In genomic region chr6:163066200-163066599, GRCh38 we compare ENCODE assay signal across 37 cellular contexts.
"Had no signal": no experiment of that assay in that cellular context is flagged by ENCODE, and none has a peak within 500 bp of the region (broad histone marks: within the 10 kb centered on the region; RNA-seq: fewer than 3 reads in every experiment).

No MANE protein-coding gene starts in this region.

- ATAC-seq: activated naive CD4-positive, alpha-beta T cell treated with anti-CD3 and anti-CD28 coated beads, Interleukin-2, amount 50 U/mL, for 72 hours; activated naive CD8-positive, alpha-beta T cell treated with anti-CD3 and anti-CD28 coated beads, Interleukin-2, amount 50 U/mL, for 24 hours; activated T-cell treated with anti-CD3 and anti-CD28 coated beads, Interleukin-2, amount 50 U/mL, for 4 hours; activated T-cell treated with anti-CD3 and anti-CD28 coated beads, Interleukin-2, amount 50 U/mL, for 72 hours; activated T-helper 17 cell treated with anti-CD3 and anti-CD28 coated beads, Interleukin-2, amount 50 U/mL, for 72 hours; body of pancreas had no signal

- H3K4me1 ChIP-seq: adrenal gland, ascending aorta, body of pancreas, breast epithelium had no signal

- H3K27ac ChIP-seq: adrenal gland, ascending aorta, body of pancreas, brain microvascular endothelial cell, breast epithelium, cardiac muscle cell had no signal

- DNase-seq: activated effector memory CD4-positive, alpha-beta T cell treated with anti-CD3 and anti-CD28 coated beads, Interleukin-2, amount 50 U/mL, for 16 hours; activated effector memory CD4-positive, alpha-beta T cell treated with Interleukin-2 at 50 U/mL for 16 hours; activated gamma-delta T cell; activated gamma-delta T cell treated with Interleukin-2 at 50 U/mL for 16 hours; activated naive CD4-positive, alpha-beta T cell; activated naive CD4-positive, alpha-beta T cell treated with anti-CD3 and anti-CD28 coated beads for 36 hours; activated naive CD4-positive, alpha-beta T cell treated with anti-CD3 and anti-CD28 coated beads, Interleukin-2, amount 10 ng/mL, durations not matched to agents 7 days and 5 days; activated naive CD4-positive, alpha-beta T cell treated with anti-CD3 and anti-CD28 coated beads, Interleukin-2, amount 50 U/mL, for 16 hours; activated naive CD4-positive, alpha-beta T cell treated with Interleukin-2 at 50 U/mL for 16 hours; activated naive CD8-positive, alpha-beta T cell treated with anti-CD3 and anti-CD28 coated beads for 36 hours; activated naive CD8-positive, alpha-beta T cell treated with anti-CD3 and anti-CD28 coated beads, Interleukin-2, amount 10 ng/mL, durations not matched to agents 7 days and 5 days; activated naive CD8-positive, alpha-beta T cell treated with anti-CD3 and anti-CD28 coated beads, Interleukin-2, amount 50 U/mL, for 24 hours; activated T-cell treated with anti-CD3 and anti-CD28 coated beads, Interleukin-2, amount 50 U/mL, for 24 hours; activated T-cell treated with anti-CD3 and anti-CD28 coated beads, Interleukin-2, amount 50 U/mL, for 4 hours; activated T-cell treated with anti-CD3 and anti-CD28 coated beads, Interleukin-2, amount 50 U/mL, for 48 hours; activated T-cell treated with anti-CD3 and anti-CD28 coated beads, Interleukin-2, amount 50 U/mL, for 72 hours; adrenal gland; amniotic stem cell; amygdala; anterior cingulate cortex; aorta; body of pancreas; brain microvascular endothelial cell; caudate nucleus; central memory CD4-positive, alpha-beta T cell; cerebellar nuclear complex had no signal

- H3K4me1 Mint-ChIP-seq: activated naive CD4-positive, alpha-beta T cell treated with anti-CD3 and anti-CD28 coated beads, Interleukin-2, amount 10 ng/mL, durations not matched to agents 7 days and 5 days; activated naive CD4-positive, alpha-beta T cell treated with anti-CD3 and anti-CD28 coated beads, Interleukin-2, amount 50 U/mL, for 24 hours; activated naive CD8-positive, alpha-beta T cell treated with anti-CD3 and anti-CD28 coated beads for 36 hours; activated naive CD8-positive, alpha-beta T cell treated with anti-CD3 and anti-CD28 coated beads, Interleukin-2, amount 10 ng/mL, durations not matched to agents 7 days and 5 days; activated naive CD8-positive, alpha-beta T cell treated with anti-CD3 and anti-CD28 coated beads, Interleukin-2, amount 50 U/mL, for 24 hours; activated T-helper 17 cell treated with anti-CD3 and anti-CD28 coated beads, Interleukin-2, amount 50 U/mL, for 72 hours; central memory CD8-positive, alpha-beta T cell had no signal

- H3K36me3 ChIP-seq: adrenal gland, ascending aorta, brain microvascular endothelial cell, breast epithelium, cardiac muscle cell had no signal

- H3K27ac Mint-ChIP-seq: activated naive CD4-positive, alpha-beta T cell treated with anti-CD3 and anti-CD28 coated beads for 36 hours; activated naive CD4-positive, alpha-beta T cell treated with anti-CD3 and anti-CD28 coated beads, Interleukin-2, amount 10 ng/mL, durations not matched to agents 7 days and 5 days; activated naive CD4-positive, alpha-beta T cell treated with anti-CD3 and anti-CD28 coated beads, Interleukin-2, amount 50 U/mL, for 24 hours; activated naive CD4-positive, alpha-beta T cell treated with anti-CD3 and anti-CD28 coated beads, Interleukin-2, amount 50 U/mL, for 72 hours; activated naive CD8-positive, alpha-beta T cell; activated naive CD8-positive, alpha-beta T cell treated with anti-CD3 and anti-CD28 coated beads for 36 hours; activated naive CD8-positive, alpha-beta T cell treated with anti-CD3 and anti-CD28 coated beads, Interleukin-2, amount 10 ng/mL, durations not matched to agents 7 days and 5 days; activated naive CD8-positive, alpha-beta T cell treated with anti-CD3 and anti-CD28 coated beads, Interleukin-2, amount 50 U/mL, for 24 hours; activated T-cell treated with anti-CD3 and anti-CD28 coated beads, Interleukin-2, amount 50 U/mL, for 24 hours; activated T-helper 1 cell treated with anti-CD3 and anti-CD28 coated beads, Interleukin-12 subunit alpha, Interleukin-12 subunit beta, Interleukin-2, Interleukin-4 antibody, amounts not matched to agents 30 ng/mL and 10 ng/mL and 1 ng/mL, durations not matched to agents 14 hours and 24 hours and 36 hours; activated T-helper 17 cell treated with anti-CD3 and anti-CD28 coated beads, Interleukin-2, amount 50 U/mL, for 72 hours; activated T-helper 2 cell treated with anti-CD3 and anti-CD28 coated beads, Interferon-gamma antibody, Interleukin-2, Interleukin-4, amounts not matched to agents 10 μg/mL and 5 μg/mL and 100 μg/mL, durations not matched to agents 14 hours and 24 hours and 36 hours had no signal

- H3K9me3 Mint-ChIP-seq: activated T-cell treated with anti-CD3 and anti-CD28 coated beads, Interleukin-2, amount 50 U/mL, for 4 hours; activated T-helper 1 cell treated with anti-CD3 and anti-CD28 coated beads, Interleukin-12 subunit alpha, Interleukin-12 subunit beta, Interleukin-2, Interleukin-4 antibody, amounts not matched to agents 30 ng/mL and 10 ng/mL and 1 ng/mL, durations not matched to agents 14 hours and 24 hours and 36 hours; activated T-helper 2 cell treated with anti-CD3 and anti-CD28 coated beads, Interferon-gamma antibody, Interleukin-2, Interleukin-4, amounts not matched to agents 10 μg/mL and 5 μg/mL and 100 μg/mL, durations not matched to agents 14 hours and 24 hours and 36 hours had no signal

- H3K4me3 ChIP-seq: adrenal gland, ascending aorta, body of pancreas, breast epithelium, cardiac muscle cell had no signal

- H3K36me3 Mint-ChIP-seq: activated naive CD4-positive, alpha-beta T cell treated with anti-CD3 and anti-CD28 coated beads, Interleukin-2, amount 10 ng/mL, durations not matched to agents 7 days and 5 days; activated naive CD4-positive, alpha-beta T cell treated with anti-CD3 and anti-CD28 coated beads, Interleukin-2, amount 50 U/mL, for 24 hours; activated naive CD8-positive, alpha-beta T cell treated with anti-CD3 and anti-CD28 coated beads for 36 hours; activated naive CD8-positive, alpha-beta T cell treated with anti-CD3 and anti-CD28 coated beads, Interleukin-2, amount 10 ng/mL, durations not matched to agents 7 days and 5 days had no signal

- H3K27me3 Mint-ChIP-seq: activated naive CD4-positive, alpha-beta T cell treated with anti-CD3 and anti-CD28 coated beads, Interleukin-2, amount 10 ng/mL, durations not matched to agents 7 days and 5 days; activated naive CD8-positive, alpha-beta T cell; activated naive CD8-positive, alpha-beta T cell treated with anti-CD3 and anti-CD28 coated beads for 36 hours; activated naive CD8-positive, alpha-beta T cell treated with anti-CD3 and anti-CD28 coated beads, Interleukin-2, amount 10 ng/mL, durations not matched to agents 7 days and 5 days; activated T-cell treated with anti-CD3 and anti-CD28 coated beads, Interleukin-2, amount 50 U/mL, for 24 hours; brain had no signal

- H3K4me3 Mint-ChIP-seq: activated naive CD4-positive, alpha-beta T cell treated with anti-CD3 and anti-CD28 coated beads for 36 hours; activated naive CD4-positive, alpha-beta T cell treated with anti-CD3 and anti-CD28 coated beads, Interleukin-2, amount 10 ng/mL, durations not matched to agents 7 days and 5 days; activated naive CD4-positive, alpha-beta T cell treated with anti-CD3 and anti-CD28 coated beads, Interleukin-2, amount 50 U/mL, for 24 hours; activated naive CD8-positive, alpha-beta T cell; activated naive CD8-positive, alpha-beta T cell treated with anti-CD3 and anti-CD28 coated beads for 36 hours; activated naive CD8-positive, alpha-beta T cell treated with anti-CD3 and anti-CD28 coated beads, Interleukin-2, amount 10 ng/mL, durations not matched to agents 7 days and 5 days; activated naive CD8-positive, alpha-beta T cell treated with anti-CD3 and anti-CD28 coated beads, Interleukin-2, amount 50 U/mL, for 24 hours; activated T-cell treated with anti-CD3 and anti-CD28 coated beads, Interleukin-2, amount 50 U/mL, for 24 hours; activated T-cell treated with anti-CD3 and anti-CD28 coated beads, Interleukin-2, amount 50 U/mL, for 4 hours; activated T-cell treated with anti-CD3 and anti-CD28 coated beads, Interleukin-2, amount 50 U/mL, for 72 hours; activated T-helper 1 cell treated with anti-CD3 and anti-CD28 coated beads, Interleukin-12 subunit alpha, Interleukin-12 subunit beta, Interleukin-2, Interleukin-4 antibody, amounts not matched to agents 30 ng/mL and 10 ng/mL and 1 ng/mL, durations not matched to agents 14 hours and 24 hours and 36 hours; activated T-helper 17 cell treated with anti-CD3 and anti-CD28 coated beads, Interleukin-2, amount 50 U/mL, for 72 hours; central memory CD8-positive, alpha-beta T cell had no signal

- H3K27me3 ChIP-seq: adrenal gland, ascending aorta, body of pancreas, brain microvascular endothelial cell, breast epithelium, cardiac muscle cell had no signal
